In the genomic region with DNA sequence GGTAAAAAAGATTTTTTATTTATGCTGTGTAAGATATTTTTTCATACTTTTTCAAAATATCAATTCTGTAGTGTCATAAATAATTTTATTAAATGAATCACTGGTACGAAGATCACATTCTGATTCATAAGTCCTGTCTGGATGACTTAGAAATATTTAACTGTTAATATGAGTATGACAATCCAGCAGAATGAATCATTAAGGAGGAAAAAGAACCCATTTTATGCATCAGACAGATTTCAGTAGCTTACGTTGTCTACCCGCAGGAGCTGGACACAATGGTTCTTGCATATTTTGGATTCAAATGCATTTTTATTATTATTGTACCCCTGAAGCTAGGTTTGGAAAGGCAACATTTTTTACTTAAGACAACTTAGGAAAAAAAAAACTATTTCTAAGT, we compare ENCODE assay signal across 15 cellular contexts.
DNase-seq lines count a peak whose midpoint lies in the region; ATAC-seq and TF ChIP-seq lines count a peak whose summit lies in the region.
"Had no signal": no experiment of that assay in that cellular context is flagged by ENCODE, and none has a peak within 500 bp of the region (broad histone marks: within the 10 kb centered on the region; RNA-seq: fewer than 3 reads in every experiment).

No MANE protein-coding gene starts in this region.

- H3K27me3 ChIP-seq in GM23248 (replicated peaks; ENCODE audit: insufficient read depth): no peaks in the 10 kb centered on the region
- no peaks in the 10 kb centered on the region for H3K27me3 ChIP-seq in RWPE2 (ENCODE audit: insufficient read depth, poor library complexity, severe bottlenecking)
- H3K27me3 ChIP-seq: BLaER1 had no signal

- no peak overlapping the region for H3K4me2 ChIP-seq in GM23248 (ENCODE audit: unreplicated experiment)
- H3K4me2 ChIP-seq: BLaER1 had no signal

- no peaks in the 10 kb centered on the region for H3K36me3 Mint-ChIP-seq in effector memory CD8-positive, alpha-beta T cell (ENCODE audit: insufficient read depth)
- H3K36me3 Mint-ChIP-seq: CD4-positive, CD25-positive, alpha-beta regulatory T cell had no signal

- DNase-seq in GM23248 (peak; percentile 10), RWPE2 (ENCODE audit: low spot score) (no peak), kidney glomerular epithelial cell (lab: John Stamatoyannopoulos, UW) (peak; percentile 2), 8988T (no peak)
- DNase-seq in effector memory CD8-positive, alpha-beta T cell: no peak
- DNase-seq: AML-193; CD4-positive, CD25-positive, alpha-beta regulatory T cell; DMS53; GOT3; H9 had no signal

- H3K4me3 Mint-ChIP-seq in effector memory CD8-positive, alpha-beta T cell: no peak overlapping the region
- H3K4me3 Mint-ChIP-seq: CD4-positive, CD25-positive, alpha-beta regulatory T cell; H9 had no signal

- H3K36me3 ChIP-seq in GM23248 (ENCODE audit: low read depth): no peaks in the 10 kb centered on the region
- no peaks in the 10 kb centered on the region for H3K36me3 ChIP-seq in RWPE2 (ENCODE audit: low read depth)
- H3K36me3 ChIP-seq: BLaER1 had no signal

- H3K9me3 ChIP-seq in GM23248 (ENCODE audit: low read depth): no peaks in the 10 kb centered on the region
- H3K9me3 ChIP-seq in RWPE2 (ENCODE audit: severe bottlenecking): no peaks in the 10 kb centered on the region
- H3K9me3 ChIP-seq: BLaER1 had no signal

- 40 to 48% methylated on average over 3 of the region's 3 CpGs for WGBS in GM23248 (ENCODE audit: low coverage in 1 of 2, low lambda C conversion rate in 2 of 2, missing lambda C conversion rate in 2 of 2), 2 experiments

- H3K27ac ChIP-seq in GM23248 (no peak overlapping the region), RWPE2 (ENCODE audit: poor library complexity, severe bottlenecking) (peak overlapping the region; percentile 64)
- H3K27ac ChIP-seq: BLaER1 had no signal

- no peak overlapping the region for H2AFZ ChIP-seq in GM23248

- no peaks in the 10 kb centered on the region for H3F3A ChIP-seq in GM23248 (ENCODE audit: insufficient read depth)

- H3K9me3 Mint-ChIP-seq in effector memory CD8-positive, alpha-beta T cell: peaks cover 0 to 6% of the 10 kb centered on the region in 2 donors
- H3K9me3 Mint-ChIP-seq: H9 had no signal

- no peak overlapping the region for H3K9ac ChIP-seq in GM23248
- H3K9ac ChIP-seq: BLaER1 had no signal

- H3K9me2 ChIP-seq in GM23248 (ENCODE audit: insufficient read depth): no peaks in the 10 kb centered on the region

- no peaks in the 10 kb centered on the region for H4K20me1 ChIP-seq in GM23248 (ENCODE audit: insufficient read depth)
- H4K20me1 ChIP-seq: BLaER1 had no signal

- H3K27ac Mint-ChIP-seq in effector memory CD8-positive, alpha-beta T cell: no peak overlapping the region
- H3K27ac Mint-ChIP-seq: CD4-positive, CD25-positive, alpha-beta regulatory T cell; H9 had no signal

- no peaks in the 10 kb centered on the region for H3K4me1 ChIP-seq in GM23248 (ENCODE audit: insufficient read depth)
- peaks cover 13% of the 10 kb centered on the region for H3K4me1 ChIP-seq in RWPE2 (ENCODE audit: insufficient read depth, poor library complexity, severe bottlenecking)
- H3K4me1 ChIP-seq: BLaER1 had no signal

- H3K27me3 Mint-ChIP-seq in effector memory CD8-positive, alpha-beta T cell: no peaks in the 10 kb centered on the region

- no peaks in the 10 kb centered on the region for H3K4me1 Mint-ChIP-seq in effector memory CD8-positive, alpha-beta T cell (ENCODE audit: low read depth in 2 of 2)
- H3K4me1 Mint-ChIP-seq: CD4-positive, CD25-positive, alpha-beta regulatory T cell; H9 had no signal

- in situ Hi-C loops in GM23248 (cut with MboI): no loop called here

- ATAC-seq in RWPE2 (ENCODE audit: low read depth) (peak; percentile 45; the same call in 1 of the 3 replicates), GM19328 (IDR thresholded peaks at IDR 0.05; ENCODE audit: unreplicated experiment) (no peak), HG03439 (IDR thresholded peaks at IDR 0.05; ENCODE audit: unreplicated experiment) (no peak)
- ATAC-seq in effector memory CD8-positive, alpha-beta T cell (replicated peaks): no peak
- ATAC-seq: GM12878, HepG2 had no signal

- TF ChIP-seq CTCF in RWPE2 (IDR thresholded peaks at IDR 0.05; ENCODE audit: poor library complexity, severe bottlenecking): no peak

- H3K79me2 ChIP-seq in GM23248 (ENCODE audit: insufficient read depth): no peaks in the 10 kb centered on the region

- no peak overlapping the region for H3K4me3 ChIP-seq in GM23248
- no peak overlapping the region for H3K4me3 ChIP-seq in RWPE2 (ENCODE audit: severe bottlenecking)
- H3K4me3 ChIP-seq: BLaER1, GM12878 had no signal

Comparison
In these comparisons a context has a peak if more than half of its experiments do, and no peak if none do; other contexts are left out.
1. DNase-seq: peak in GM23248 (single experiment) and kidney glomerular epithelial cell (single experiment); none in RWPE2 (single experiment), effector memory CD8-positive, alpha-beta T cell (0 of 3) and 8988T (single experiment).